15 cellular contexts compared by ENCODE assay signal in genomic region chr4:183348136-183348535, GRCh38. TPM values are rescaled to one million over a fixed set of nuclear protein-coding genes. Genes with fewer than 3 reads are reported as not detected.
"Had no signal": no experiment of that assay in that cellular context is flagged by ENCODE, and none has a peak within 500 bp of the region (broad histone marks: within the 10 kb centered on the region; RNA-seq: fewer than 3 reads in every experiment).

No MANE protein-coding gene starts in this region.

- H3K79me2 ChIP-seq: hepatocyte had no signal

- H3K36me3 ChIP-seq: cardiac muscle cell, suprapubic skin, transverse colon had no signal

- H2AFZ ChIP-seq: hepatocyte had no signal

- H3K9me3 Mint-ChIP-seq: activated naive CD8-positive, alpha-beta T cell treated with anti-CD3 and anti-CD28 coated beads, Interleukin-2, amount 10 ng/mL, durations not matched to agents 7 days and 5 days; activated T-helper 1 cell treated with anti-CD3 and anti-CD28 coated beads, Interleukin-12 subunit alpha, Interleukin-12 subunit beta, Interleukin-2, Interleukin-4 antibody, amounts not matched to agents 30 ng/mL and 10 ng/mL and 1 ng/mL, durations not matched to agents 14 hours and 24 hours and 36 hours; nephron had no signal

- H3K4me2 ChIP-seq: hepatocyte had no signal

- DNase-seq: activated CD8-positive, alpha-beta memory T cell treated with anti-CD3 and anti-CD28 coated beads for 24 hours; activated naive CD8-positive, alpha-beta T cell treated with anti-CD3 and anti-CD28 coated beads, Interleukin-2, amount 10 ng/mL, durations not matched to agents 7 days and 5 days; amygdala; left cardiac atrium; nucleus accumbens; retina; transverse colon had no signal

- H3K27me3 ChIP-seq: cardiac muscle cell, foreskin keratinocyte, hepatocyte, suprapubic skin had no signal

- H3K4me3 ChIP-seq: cardiac muscle cell, dorsolateral prefrontal cortex, hepatocyte, suprapubic skin, transverse colon had no signal

- H3K27ac ChIP-seq: cardiac muscle cell, dorsolateral prefrontal cortex, hepatocyte, suprapubic skin, transverse colon had no signal

- H3K4me3 Mint-ChIP-seq: activated naive CD8-positive, alpha-beta T cell treated with anti-CD3 and anti-CD28 coated beads, Interleukin-2, amount 10 ng/mL, durations not matched to agents 7 days and 5 days; activated T-helper 1 cell treated with anti-CD3 and anti-CD28 coated beads, Interleukin-12 subunit alpha, Interleukin-12 subunit beta, Interleukin-2, Interleukin-4 antibody, amounts not matched to agents 30 ng/mL and 10 ng/mL and 1 ng/mL, durations not matched to agents 14 hours and 24 hours and 36 hours; nephron; stimulated activated naive CD8-positive, alpha-beta T cell treated with anti-CD3 and anti-CD28 coated beads, Interleukin-15, Interleukin-2, amounts not matched to agents 100 ng/mL and 50 ng/mL, for 24 hours had no signal

- H3K27ac Mint-ChIP-seq: activated naive CD8-positive, alpha-beta T cell treated with anti-CD3 and anti-CD28 coated beads, Interleukin-2, amount 10 ng/mL, durations not matched to agents 7 days and 5 days; activated T-helper 1 cell treated with anti-CD3 and anti-CD28 coated beads, Interleukin-12 subunit alpha, Interleukin-12 subunit beta, Interleukin-2, Interleukin-4 antibody, amounts not matched to agents 30 ng/mL and 10 ng/mL and 1 ng/mL, durations not matched to agents 14 hours and 24 hours and 36 hours; nephron had no signal

RNA-seq across cellular contexts. Expression of gene CLDN24, which starts 25.9 kb away (rescaled TPM):
- polyA plus RNA-seq: cardiac muscle cell, foreskin keratinocyte had no signal

RNA-seq across cellular contexts. Expression of gene CLDN22, which starts 28.1 kb away (rescaled TPM):
- polyA plus RNA-seq: cardiac muscle cell, foreskin keratinocyte, hepatocyte had no signal
